24 cellular contexts compared by ENCODE assay signal in the genomic region with DNA sequence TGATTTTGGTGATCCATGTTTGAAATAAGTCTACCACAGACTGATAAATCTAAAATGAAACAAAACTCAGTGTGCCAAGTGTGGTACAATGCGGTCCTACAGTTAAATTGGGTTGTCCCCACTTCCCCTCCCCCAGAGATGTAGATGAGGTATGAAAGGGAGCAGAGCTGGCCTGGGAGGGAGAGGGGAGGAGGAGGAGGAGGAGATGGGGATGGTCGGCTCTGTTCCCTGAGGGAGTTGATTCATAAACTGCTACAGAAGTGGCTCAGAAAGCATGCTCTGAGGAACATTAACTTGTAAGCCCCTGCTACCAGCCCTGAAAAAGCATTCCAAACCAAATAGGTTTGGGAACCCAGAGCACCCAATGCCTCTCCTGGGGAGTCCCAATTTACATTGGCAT. TPM values are rescaled to one million over a fixed set of nuclear protein-coding genes. Genes with fewer than 3 reads are reported as not detected.
DNase-seq lines count a peak whose midpoint lies in the region; ATAC-seq, FAIRE-seq and TF ChIP-seq lines count a peak whose summit lies in the region.
"Had no signal": no experiment of that assay in that cellular context is flagged by ENCODE, and none has a peak within 500 bp of the region (broad histone marks: within the 10 kb centered on the region; RNA-seq: fewer than 3 reads in every experiment).

No MANE protein-coding gene starts in this region.

- H3K4me1 ChIP-seq in BE2C = peaks cover 42% of the 10 kb centered on the region
- H3K4me1 ChIP-seq in GM12878 (ENCODE audit: control insufficient read depth, insufficient read depth, low read length) = 0 out of 2 replicates have a peak, but pooled peaks cover 3% of the 10 kb centered on the region

- no peak overlapping the region for H2AFZ ChIP-seq in GM12878 (ENCODE audit: control insufficient read depth, low read depth, low read length)

- ATAC-seq in GM12878 (peak; percentile 25; the same call in 1 of the 3 replicates), HG03196 (IDR thresholded peaks at IDR 0.05; ENCODE audit: unreplicated experiment) (no peak)
- ATAC-seq: A549 had no signal

- TF ChIP-seq RAD21 in GM12878 (IDR thresholded peaks at IDR 0.05; ENCODE audit: insufficient read depth, low read depth, low read length) = no peak

- no peaks in the 10 kb centered on the region for H4K20me1 ChIP-seq in GM12878 (ENCODE audit: control insufficient read depth, insufficient read depth)

- H3K27me3 ChIP-seq in BE2C = no peaks in the 10 kb centered on the region
- H3K27me3 ChIP-seq in GM12878 (replicated peaks in 1 of 2; ENCODE audit: control insufficient read depth in 2 of 2, insufficient read depth in 2 of 2, low read length in 1 of 2) = no peaks in the 10 kb centered on the region

- DNase-seq in BE2C (peak; percentile 36), NB4 (ENCODE audit: low read depth) (peak; percentile 25), GM12878 (ENCODE audit: low read depth, low spot score) (no peak), renal cortical epithelial cell (ENCODE audit: low read depth) (peak; percentile 27), NCI-H187 (lab: John Stamatoyannopoulos, UW) (no peak), NCI-H2029 (lab: John Stamatoyannopoulos, UW) (no peak)
- DNase-seq: AML-193; C1 segment of cervical spinal cord; CD4-positive, CD25-positive, alpha-beta regulatory T cell; CD8-positive, alpha-beta memory T cell; COR-L47; DMS 273 treated with DMSO at 0.1 percent for 48 hours; DMS53; DND-41; EL; GOT3; H9 had no signal

- intact Hi-C loops in GM12878 (cut with micrococcal nuclease; ENCODE audit: unreplicated experiment) = no loop called here

- RAD21 ChIA-PET in GM12878 (lab: Charles Lee; ENCODE audit: unreplicated experiment) = no interaction called here

- no TSS peak for BruUV-seq in GM12878 (replicated peaks; lab: Mats Ljungman, UMichigan)

- H3K27ac ChIP-seq in GM12878 (ENCODE audit: control insufficient read depth, insufficient read depth) = no peak overlapping the region
- H3K27ac ChIP-seq: 22Rv1, A549 had no signal

- CTCF ChIA-PET in GM12878 (lab: Yijun Ruan, JAX) = interaction anchor here (0.5 kb wide), 1 partner anchor 158 kb away, joined by 3 read pairs; no protein-coding TSS in a partner anchor

- POLR2A ChIA-PET in GM12878 (lab: Charles Lee) = no interaction called here

- TF ChIP-seq CTCF in BE2C (IDR thresholded peaks at IDR 0.05; ENCODE audit: low read depth, low read length) (no peak), NB4 (IDR thresholded peaks at IDR 0.05; ENCODE audit: low read depth, low read length) (no peak), GM12878 (IDR thresholded peaks at IDR 0.05 in 2 of 3, conservative IDR thresholded peaks at IDR 0.05 in 1 of 3; ENCODE audit: control insufficient read depth in 2 of 3, extremely low read depth in 1 of 3, insufficient read depth in 1 of 3, low read depth in 3 of 3, low read length in 3 of 3) (no peak)

- SMC1A ChIA-PET in GM12878 (lab: Charles Lee; ENCODE audit: uncharacterized antibody, unreplicated experiment) = no interaction called here

- H3K9me3 ChIP-seq in BE2C = no peaks in the 10 kb centered on the region; the same call in 1 of the 2 replicates
- no peaks in the 10 kb centered on the region; the same call in 2 of the 3 replicates for H3K9me3 ChIP-seq in GM12878 (replicated peaks; ENCODE audit: control insufficient read depth, insufficient read depth, low read length)
- H3K9me3 ChIP-seq: A549 had no signal

- no peaks in the 10 kb centered on the region for H3K79me2 ChIP-seq in GM12878 (ENCODE audit: control insufficient read depth, insufficient read depth, low read length)

- no peak overlapping the region for H3K4me2 ChIP-seq in GM12878 (ENCODE audit: control insufficient read depth, insufficient read depth)
- H3K4me2 ChIP-seq: A549 had no signal

- no peak for FAIRE-seq in GM12878 (lab: Jason Lieb, UNC)
- FAIRE-seq: A549, G401.6, GM12892, GM18507 had no signal

- WGBS in GM12878 (ENCODE audit: insufficient coverage, insufficient replicate concordance, low lambda C conversion rate, missing lambda C conversion rate) = 33% methylated on average over 2 of the region's 2 CpGs

- H3K9ac ChIP-seq in GM12878 (ENCODE audit: control insufficient read depth, insufficient read depth, low read length) = no peak overlapping the region

- TF ChIP-seq POLR2A in NB4 (IDR thresholded peaks at IDR 0.05; ENCODE audit: extremely low read depth, insufficient read length) (no peak), GM12878 (IDR thresholded peaks at IDR 0.05; ENCODE audit: low read depth, low read length) (no peak)

- no peak for TF ChIP-seq EP300 in GM12878 (IDR thresholded peaks at IDR 0.05; ENCODE audit: borderline replicate concordance in 1 of 2, control insufficient read depth in 1 of 2, low read depth in 2 of 2, low read length in 2 of 2)

- H3K4me3 ChIP-seq in BE2C (ENCODE audit: low read depth, low read length) (no peak overlapping the region), NB4 (ENCODE audit: low read depth, low read length) (no peak overlapping the region), GM12878 (no peak overlapping the region)
- H3K4me3 ChIP-seq: A549 had no signal

- in situ Hi-C loops in GM12878 (cut with MboI) = no loop called here

- H3K36me3 ChIP-seq in BE2C (no peaks in the 10 kb centered on the region), GM12878 (ENCODE audit: control insufficient read depth in 2 of 2, insufficient read depth in 2 of 2, low read length in 1 of 2) (no peaks in the 10 kb centered on the region)

TF ChIP-seq in GM12878, 131 proteins besides CTCF, POLR2A, EP300 and RAD21:
- TF ChIP-seq DPF2 (IDR thresholded peaks at IDR 0.05) (no peak), ZSCAN29 (IDR thresholded peaks at IDR 0.05) (no peak), IRF4 (IDR thresholded peaks at IDR 0.05; ENCODE audit: low read depth, low read length) (no peak)
- TF ChIP-seq, protein P1, sequence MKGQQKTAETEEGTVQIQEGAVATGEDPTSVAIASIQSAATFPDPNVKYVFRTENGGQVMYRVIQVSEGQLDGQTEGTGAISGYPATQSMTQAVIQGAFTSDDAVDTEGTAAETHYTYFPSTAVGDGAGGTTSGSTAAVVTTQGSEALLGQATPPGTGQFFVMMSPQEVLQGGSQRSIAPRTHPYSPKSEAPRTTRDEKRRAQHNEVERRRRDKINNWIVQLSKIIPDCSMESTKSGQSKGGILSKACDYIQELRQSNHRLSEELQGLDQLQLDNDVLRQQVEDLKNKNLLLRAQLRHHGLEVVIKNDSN (IDR thresholded peaks at IDR 0.05; ENCODE audit: borderline replicate concordance, extremely low read length, insufficient read depth, low read depth, low read length) = no peak

RNA-seq across cellular contexts. Expression of gene CHRNB4, which starts 28.0 kb away (rescaled TPM):
- polyA plus RNA-seq in BE2C (2012; ENCODE audit: insufficient read depth, insufficient read length, low read depth) = 20.5 TPM
- not detected in 2 replicates for total RNA-seq in GM12878 (2013; cell fraction: nucleolus; rRNA removed)
- total RNA-seq in GM12878 (2014; rRNA removed) = not detected in 2 replicates
- total RNA-seq in GM12878 (2014; rRNA removed; fragmentation: Illumina TruSeq; extraction: Trizol) = not detected in 2 replicates
- not detected in 2 replicates for total RNA-seq in GM12878 (2021)
- polyA plus RNA-seq in GM12878 (2011; ENCODE audit: low read depth) = not detected
- 0.10 TPM in 1 of 2 replicates, not detected in the other for polyA plus RNA-seq in GM12878 (2011; rRNA removed)
- 0.03 and 0.05 TPM in 2 replicates for polyA plus RNA-seq in GM12878 (2011; cell fraction: cytosol; rRNA removed)
- not detected in 2 replicates for polyA plus RNA-seq in GM12878 (2011; cell fraction: nucleus; rRNA removed)
- polyA plus RNA-seq in GM12878 (2012) = 0.08 TPM in 1 of 2 replicates, not detected in the other
- not detected in 2 replicates for polyA plus RNA-seq in GM12878 (2014; fragmentation: Illumina TruSeq; extraction: Trizol)
- polyA plus RNA-seq in GM12878 (2014; fragmentation: Nextera tagmentation; extraction: Ambion mirVana) = not detected
- not detected in 2 replicates for polyA plus RNA-seq in GM12878 (2014; rRNA removed)
- polyA plus RNA-seq in GM12878 (2016; fragmentation: Nextera tagmentation; extraction: Ambion mirVana) = not detected
- not detected in 2 replicates for polyA minus RNA-seq in GM12878 (2011; rRNA and poly(A)+ RNA removed)
- not detected in 2 replicates for polyA minus RNA-seq in GM12878 (2011; cell fraction: cytosol; rRNA and poly(A)+ RNA removed)
- 0.29 TPM in 1 of 2 replicates, not detected in the other for polyA minus RNA-seq in GM12878 (2011; cell fraction: nucleus; rRNA and poly(A)+ RNA removed)
- total RNA-seq in renal cortical epithelial cell = 0.15 TPM in 1 of 2 replicates, not detected in the other
- total RNA-seq: CD4-positive, CD25-positive, alpha-beta regulatory T cell; CD8-positive, alpha-beta memory T cell; HT-29 had no signal
- polyA plus RNA-seq: CD4-positive, CD25-positive, alpha-beta regulatory T cell; CD8-positive, alpha-beta memory T cell had no signal

RNA-seq across cellular contexts. Expression of gene CHRNA3, which starts 48.2 kb away (rescaled TPM):
- 254 TPM for polyA plus RNA-seq in BE2C (2012; ENCODE audit: insufficient read depth, insufficient read length, low read depth)
- not detected in 2 replicates for total RNA-seq in GM12878 (2013; cell fraction: nucleolus; rRNA removed)
- total RNA-seq in GM12878 (2014; rRNA removed) = not detected in 2 replicates
- not detected in 2 replicates for total RNA-seq in GM12878 (2014; rRNA removed; fragmentation: Illumina TruSeq; extraction: Trizol)
- total RNA-seq in GM12878 (2021) = not detected in 2 replicates
- polyA plus RNA-seq in GM12878 (2011; ENCODE audit: low read depth) = not detected
- polyA plus RNA-seq in GM12878 (2011; rRNA removed) = not detected in 2 replicates
- not detected in 2 replicates for polyA plus RNA-seq in GM12878 (2011; cell fraction: cytosol; rRNA removed)
- polyA plus RNA-seq in GM12878 (2011; cell fraction: nucleus; rRNA removed) = not detected in 2 replicates
- 0.32 and 0.62 TPM in 2 replicates for polyA plus RNA-seq in GM12878 (2012)
- polyA plus RNA-seq in GM12878 (2014; fragmentation: Illumina TruSeq; extraction: Trizol) = not detected in 2 replicates
- polyA plus RNA-seq in GM12878 (2014; fragmentation: Nextera tagmentation; extraction: Ambion mirVana) = under 1 TPM; 0.06 to 0.09 TPM
- polyA plus RNA-seq in GM12878 (2014; rRNA removed) = not detected in 2 replicates
- polyA plus RNA-seq in GM12878 (2016; fragmentation: Nextera tagmentation; extraction: Ambion mirVana) = under 1 TPM in 1 of 2 experiments, not detected in 1; 0.19 TPM
- polyA minus RNA-seq in GM12878 (2011; rRNA and poly(A)+ RNA removed) = not detected in 2 replicates
- polyA minus RNA-seq in GM12878 (2011; cell fraction: cytosol; rRNA and poly(A)+ RNA removed) = not detected in 2 replicates
- not detected in 2 replicates for polyA minus RNA-seq in GM12878 (2011; cell fraction: nucleus; rRNA and poly(A)+ RNA removed)
- total RNA-seq in renal cortical epithelial cell = not detected in 2 replicates
- total RNA-seq: CD4-positive, CD25-positive, alpha-beta regulatory T cell; CD8-positive, alpha-beta memory T cell; HT-29 had no signal
- polyA plus RNA-seq: CD8-positive, alpha-beta memory T cell had no signal

Comparison
In these comparisons a context has a peak if more than half of its experiments do, and no peak if none do; other contexts are left out.
1. DNase-seq: peak in BE2C (single experiment), NB4 (single experiment) and renal cortical epithelial cell (single experiment); none in GM12878 (single experiment), NCI-H187 (0 of 2) and NCI-H2029 (single experiment).